Comparison of ENCODE assay signal across 8 cellular contexts in the genomic region with DNA sequence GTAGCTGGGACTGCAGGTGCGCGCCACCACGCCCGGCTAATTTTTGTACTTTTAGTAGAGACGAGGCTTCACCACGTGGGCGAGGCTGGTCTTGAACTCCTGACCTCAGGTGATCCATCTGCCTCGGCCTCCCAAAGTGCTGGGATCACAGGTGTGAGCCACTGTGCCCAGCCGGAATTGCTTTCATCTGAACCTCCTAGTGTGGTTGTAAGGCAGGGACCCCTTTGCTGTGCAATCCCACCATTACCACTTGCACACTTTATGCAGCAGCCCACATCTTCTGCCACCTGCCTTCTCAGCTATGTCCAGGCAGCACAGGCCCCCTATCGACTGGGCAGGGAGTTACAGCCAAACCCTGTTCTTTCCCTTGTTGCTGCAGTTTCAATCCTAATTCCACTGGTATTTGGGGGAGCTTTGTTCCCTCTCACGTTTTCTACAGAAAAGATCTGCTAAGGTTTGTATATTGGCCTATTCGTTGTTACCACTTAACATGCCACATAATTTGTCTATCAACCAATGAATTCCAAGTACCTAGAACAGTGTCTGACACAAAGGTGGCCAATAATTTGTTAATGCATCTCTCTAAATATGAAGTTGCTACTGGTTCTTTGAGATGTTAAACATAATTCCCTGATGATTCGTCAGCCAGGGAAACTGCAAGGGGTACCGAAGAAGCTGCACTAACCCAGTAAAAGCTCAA.
DNase-seq lines count a peak whose midpoint lies in the region; FAIRE-seq and TF ChIP-seq lines count a peak whose summit lies in the region.

No MANE protein-coding gene starts in this region.

- FAIRE-seq in GM18507 (lab: Jason Lieb, UNC): peak; percentile 85

- H3K4me3 ChIP-seq in foreskin fibroblast (ENCODE audit: low read depth in 1 of 2, low read length in 2 of 2): no peak overlapping the region

- TF ChIP-seq CTCF in AG09319 (IDR thresholded peaks at IDR 0.05; ENCODE audit: low read depth, low read length) (peak; percentile 42), foreskin fibroblast (IDR thresholded peaks at IDR 0.05; ENCODE audit: low read depth, low read length) (peak; percentile 25)

- DNase-seq in AG09319 (ENCODE audit: extremely low read depth, low read depth) (no peak), GM18507 (ENCODE audit: extremely low spot score, insufficient read length, low read depth) (no peak), NCI-H524 treated with DMSO at 0.1 percent for 48 hours (lab: John Stamatoyannopoulos, UW) (peak; percentile 13), foreskin fibroblast (peak in 1 of 2 donors; percentile 48), NCI-H1105 (lab: John Stamatoyannopoulos, UW) (no peak), NCI-H1930 (lab: John Stamatoyannopoulos, UW) (no peak)
- peak; percentile 67 for DNase-seq in activated CD8-positive, alpha-beta memory T cell treated with anti-CD3 and anti-CD28 coated beads, Interleukin-2, amount 50 U/mL, for 48 hours
- DNase-seq in stimulated activated naive CD4-positive, alpha-beta T cell treated with Interleukin-2 at 50 U/mL for 16 hours (lab: John Stamatoyannopoulos, UW): peak; percentile 29

Comparison
In these comparisons a context has a peak if more than half of its experiments do, and no peak if none do; other contexts are left out.
1. DNase-seq: peak in NCI-H524 treated with DMSO at 0.1 percent for 48 hours (single experiment), activated CD8-positive, alpha-beta memory T cell treated with anti-CD3 and anti-CD28 coated beads, Interleukin-2, amount 50 U/mL, for 48 hours (single experiment) and stimulated activated naive CD4-positive, alpha-beta T cell treated with Interleukin-2 at 50 U/mL for 16 hours (single experiment); none in AG09319 (single experiment), GM18507 (single experiment), NCI-H1105 (single experiment) and NCI-H1930 (0 of 2).